Comparison of ENCODE assay signal across 17 cellular contexts in the genomic region with DNA sequence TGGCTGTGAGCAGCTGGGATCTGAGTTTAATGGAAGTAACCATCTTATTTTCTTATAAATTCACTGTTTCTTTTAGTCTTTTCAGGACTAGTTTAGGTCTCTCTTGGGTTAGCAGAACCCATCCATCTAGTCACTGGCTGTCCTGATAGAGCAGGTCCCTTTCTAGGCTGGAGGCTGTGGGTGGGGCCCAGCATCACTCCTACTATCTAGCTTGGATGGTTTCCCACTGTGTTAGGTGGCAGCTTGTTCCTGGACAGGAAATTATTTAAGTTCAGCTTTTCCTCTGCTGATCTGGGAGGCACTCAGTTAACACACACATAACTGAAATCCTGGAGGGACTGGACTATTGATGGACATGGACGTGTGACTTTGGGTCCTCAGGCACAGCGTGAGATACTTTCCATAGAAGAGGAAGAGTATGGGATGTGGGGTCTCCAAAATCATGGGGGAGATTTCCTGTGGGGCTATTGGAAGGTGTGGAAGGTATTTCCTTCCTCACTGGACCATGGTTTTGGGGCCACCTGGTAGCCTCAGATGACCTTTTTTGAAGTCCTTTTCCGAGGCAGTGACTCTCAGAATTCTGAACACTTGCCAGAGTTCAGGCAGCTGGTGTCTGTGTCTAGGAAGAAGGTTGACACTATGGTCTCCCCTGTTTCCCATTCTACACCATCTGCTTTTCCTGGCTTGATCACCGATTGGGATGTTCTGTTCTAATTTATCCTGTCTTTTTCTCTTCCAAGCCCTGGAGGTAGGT. TPM values are rescaled to one million over a fixed set of nuclear protein-coding genes. Genes with fewer than 3 reads are reported as not detected.
A peak's percentile ranks its signal among the peaks of the same experiment; 100 is the strongest.
DNase-seq lines count a peak whose midpoint lies in the region; TF ChIP-seq lines count a peak whose summit lies in the region.
"Had no signal": no experiment of that assay in that cellular context is flagged by ENCODE, and none has a peak within 500 bp of the region (broad histone marks: within the 10 kb centered on the region; RNA-seq: fewer than 3 reads in every experiment).

No MANE protein-coding gene starts in this region.

- H3K27ac ChIP-seq in BLaER1 treated with 17β-estradiol and CSF1 and Interleukin-3, amounts not matched to agents 10 nM and 100 nM, result no peak overlapping the region
- H3K27ac ChIP-seq: KMS-11, uterus, VCaP had no signal

- no peak for TF ChIP-seq CTCF in epithelial cell of esophagus (IDR thresholded peaks at IDR 0.05; ENCODE audit: insufficient read depth, low read depth, low read length, missing control alignments)

- peak overlapping the region; percentile 21 to 81 (median 63); a peak in 17 of 22 replicates for H3K4me2 ChIP-seq in BLaER1 treated with 17β-estradiol and CSF1 and Interleukin-3, amounts not matched to agents 10 nM and 100 nM
- H3K4me2 ChIP-seq: KMS-11 had no signal

- H3K4me1 ChIP-seq in BLaER1 treated with 17β-estradiol and CSF1 and Interleukin-3, amounts not matched to agents 10 nM and 100 nM, result peaks cover 24 to 58% (median 31%) of the 10 kb centered on the region in 10 experiments
- H3K4me1 ChIP-seq: adrenal gland, uterus had no signal

- H4K20me1 ChIP-seq in BLaER1 treated with 17β-estradiol and CSF1 and Interleukin-3, amounts not matched to agents 10 nM and 100 nM, result no peaks in the 10 kb centered on the region; a peak in 1 of 22 replicates

- peaks cover 0 to 10% (median 0%) of the 10 kb centered on the region in 11 experiments; a peak in 3 of 22 replicates for H3K27me3 ChIP-seq in BLaER1 treated with 17β-estradiol and CSF1 and Interleukin-3, amounts not matched to agents 10 nM and 100 nM
- H3K27me3 ChIP-seq: adrenal gland, uterus had no signal

- peak; percentile 47 for DNase-seq in NCI-H226
- peak; percentile 43 for DNase-seq in epithelial cell of esophagus (ENCODE audit: low read depth)
- peak; percentile 26 for DNase-seq in mesenteric fat pad (ENCODE audit: low spot score)
- DNase-seq in NCI-H1092 treated with DMSO at 0.1 percent for 48 hours (lab: John Stamatoyannopoulos, UW), result no peak
- DNase-seq in NOMO-1 treated with DMSO at 0.1 percent for 48 hours (lab: John Stamatoyannopoulos, UW; ENCODE audit: unreplicated experiment), result no peak
- DNase-seq in OCI-M1 (lab: John Stamatoyannopoulos, UW), result no peak
- DNase-seq in NCI-H128 (lab: John Stamatoyannopoulos, UW; ENCODE audit: unreplicated experiment), result no peak
- DNase-seq: activated CD8-positive, alpha-beta T cell treated with anti-CD3 and anti-CD28 coated beads, Interleukin-2, amount 10 ng/mL, durations not matched to agents 7 days and 5 days; naive thymus-derived CD8-positive, alpha-beta T cell; NCI-H1105 treated with DMSO at 0.1 percent for 48 hours; stimulated activated CD4-positive, alpha-beta T cell treated with anti-CD3 and anti-CD28 coated beads, Interleukin-12 subunit alpha, Interleukin-12 subunit beta, amount 100 ng/mL, for 4 hours; stimulated activated naive CD4-positive, alpha-beta T cell treated with Interleukin-2 at 50 U/mL for 16 hours had no signal

- no peak overlapping the region for H3K4me3 ChIP-seq in BLaER1 treated with 17β-estradiol and CSF1 and Interleukin-3, amounts not matched to agents 10 nM and 100 nM
- H3K4me3 ChIP-seq in epithelial cell of esophagus (ENCODE audit: low read length), result no peak overlapping the region
- H3K4me3 ChIP-seq: adrenal gland, uterus had no signal

- no peak overlapping the region for H3K9ac ChIP-seq in BLaER1 treated with 17β-estradiol and CSF1 and Interleukin-3, amounts not matched to agents 10 nM and 100 nM
- H3K9ac ChIP-seq: KMS-11 had no signal

- H3K9me3 ChIP-seq in BLaER1 treated with 17β-estradiol and CSF1 and Interleukin-3, amounts not matched to agents 10 nM and 100 nM (replicated peaks in 1 of 11), result no peaks in the 10 kb centered on the region
- H3K9me3 ChIP-seq: adrenal gland, uterus had no signal

- no peaks in the 10 kb centered on the region for H3K36me3 ChIP-seq in BLaER1 treated with 17β-estradiol and CSF1 and Interleukin-3, amounts not matched to agents 10 nM and 100 nM
- H3K36me3 ChIP-seq: adrenal gland, uterus had no signal

RNA-seq across cellular contexts. Expression of gene PLEKHG3, which starts 11.4 kb away (rescaled TPM):
- 35.6 TPM for total RNA-seq in mesenteric fat pad

Comparison
In these comparisons a context has a peak if more than half of its experiments do, and no peak if none do; other contexts are left out.
1. DNase-seq: peak in NCI-H226 (single experiment), epithelial cell of esophagus (single experiment) and mesenteric fat pad (single experiment); none in NCI-H1092 treated with DMSO at 0.1 percent for 48 hours (single experiment), NOMO-1 treated with DMSO at 0.1 percent for 48 hours (single experiment), OCI-M1 (single experiment) and NCI-H128 (single experiment).